Comparison of ENCODE assay signal across 13 cellular contexts in the genomic region with DNA sequence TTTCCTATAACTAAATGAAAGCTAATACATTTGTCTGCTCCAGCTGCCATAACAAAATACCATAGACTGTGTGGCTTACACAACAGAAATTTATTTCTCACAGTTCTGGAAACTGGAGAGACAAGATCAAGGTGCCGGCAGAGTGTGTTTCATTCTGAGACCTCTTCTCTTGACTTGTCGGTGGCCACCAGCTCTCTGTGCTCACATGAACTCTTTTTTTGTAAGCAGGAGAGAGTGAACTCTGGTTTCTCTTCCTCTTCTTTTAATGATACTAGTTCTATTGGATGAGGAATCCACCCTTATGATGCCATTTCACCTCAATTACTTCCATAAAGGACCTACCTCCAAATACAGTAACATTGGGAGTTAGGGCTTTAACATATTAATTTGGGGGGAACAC. TPM values are rescaled to one million over a fixed set of nuclear protein-coding genes. Genes with fewer than 3 reads are reported as not detected.
DNase-seq lines count a peak whose midpoint lies in the region; ATAC-seq, FAIRE-seq and TF ChIP-seq lines count a peak whose summit lies in the region.
"Had no signal": no experiment of that assay in that cellular context is flagged by ENCODE, and none has a peak within 500 bp of the region (broad histone marks: within the 10 kb centered on the region; RNA-seq: fewer than 3 reads in every experiment).

No MANE protein-coding gene starts in this region.

- TF ChIP-seq CTCF in OCI-LY3 (IDR thresholded peaks at IDR 0.05; ENCODE audit: low read depth, low read length) = no peak

- H3K9ac ChIP-seq in OCI-LY3 (ENCODE audit: low read length) (no peak overlapping the region), Karpas-422 (ENCODE audit: low read length) (no peak overlapping the region)

- no peak overlapping the region for H2AFZ ChIP-seq in OCI-LY3 (ENCODE audit: low read depth, low read length)
- no peak overlapping the region for H2AFZ ChIP-seq in Karpas-422 (ENCODE audit: low read length)
- H2AFZ ChIP-seq: hepatocyte had no signal

- H3K9me3 ChIP-seq in OCI-LY3 (ENCODE audit: insufficient read depth, low read length) (no peaks in the 10 kb centered on the region), Karpas-422 (ENCODE audit: low read length) (no peaks in the 10 kb centered on the region)

- H4K20me1 ChIP-seq in OCI-LY3 (ENCODE audit: insufficient read depth, low read length) (no peaks in the 10 kb centered on the region), Karpas-422 (ENCODE audit: insufficient read depth, low read depth, low read length) (no peaks in the 10 kb centered on the region)

- H3K36me3 ChIP-seq in OCI-LY3 (replicated peaks; ENCODE audit: low read depth, low read length) (no peaks in the 10 kb centered on the region), Karpas-422 (ENCODE audit: insufficient read depth, low read length) (no peaks in the 10 kb centered on the region)

- H3K9me2 ChIP-seq in Karpas-422 (replicated peaks; ENCODE audit: insufficient read depth, low read length) = no peaks in the 10 kb centered on the region

- H3K27ac ChIP-seq in OCI-LY3 (ENCODE audit: low read length) = peak overlapping the region; percentile 32; the same call in 1 of the 2 replicates
- no peak overlapping the region for H3K27ac ChIP-seq in Karpas-422 (ENCODE audit: low read length)
- H3K27ac ChIP-seq: hepatocyte had no signal

- ATAC-seq in GM21381 (IDR thresholded peaks at IDR 0.05; ENCODE audit: unreplicated experiment) (peak; percentile 66), HG03066 (IDR thresholded peaks at IDR 0.05; ENCODE audit: low read depth, unreplicated experiment) (peak; percentile 83)

- H3K4me1 ChIP-seq in OCI-LY3 (ENCODE audit: low read length) (peaks cover 23% of the 10 kb centered on the region), Karpas-422 (ENCODE audit: low read length) (peaks cover 9% of the 10 kb centered on the region)

- H3K27me3 ChIP-seq in OCI-LY3 (ENCODE audit: low read depth, low read length) (no peaks in the 10 kb centered on the region), Karpas-422 (ENCODE audit: low read length) (no peaks in the 10 kb centered on the region)
- H3K27me3 ChIP-seq: hepatocyte had no signal

- peak overlapping the region; percentile 33 for H3K4me2 ChIP-seq in OCI-LY3 (ENCODE audit: low read length)
- no peak overlapping the region for H3K4me2 ChIP-seq in Karpas-422 (ENCODE audit: low read depth, low read length, poor library complexity, severe bottlenecking)
- H3K4me2 ChIP-seq: hepatocyte had no signal

- no peaks in the 10 kb centered on the region for H3K79me2 ChIP-seq in OCI-LY3 (ENCODE audit: low read length)
- H3K79me2 ChIP-seq in Karpas-422 (ENCODE audit: low read length) = no peaks in the 10 kb centered on the region
- H3K79me2 ChIP-seq: hepatocyte had no signal

- FAIRE-seq in GM12892 (lab: Jason Lieb, UNC) = peak; percentile 62
- FAIRE-seq: G401.6 had no signal

- TF ChIP-seq POLR2A in GM12892 (IDR thresholded peaks at IDR 0.05; ENCODE audit: low read depth, low read length) = no peak

- H3K4me3 ChIP-seq in OCI-LY3 (ENCODE audit: low read length) (peak overlapping the region; percentile 13; the same call in 1 of the 2 replicates), Karpas-422 (ENCODE audit: low read length) (no peak overlapping the region)
- H3K4me3 ChIP-seq: hepatocyte had no signal

- no peak for DNase-seq in GM12892 (ENCODE audit: insufficient read length)
- no peak for DNase-seq in NCI-H2081 (lab: John Stamatoyannopoulos, UW)
- no peak for DNase-seq in Karpas-422
- no peak for DNase-seq in dedifferentiated amniotic fluid mesenchymal stem cell (ENCODE audit: extremely low spot score)
- DNase-seq in stimulated activated naive CD4-positive, alpha-beta T cell (lab: John Stamatoyannopoulos, UW) = no peak
- DNase-seq: activated CD4-positive, alpha-beta T cell treated with anti-CD3 and anti-CD28 coated beads for 4 hours; effector memory CD4-positive, alpha-beta T cell; NCI-H1436 treated with DMSO at 0.1 percent for 48 hours had no signal

RNA-seq across cellular contexts. Expression of a gene that starts 11.7 kb away (rescaled TPM):
- polyA plus RNA-seq in GM12892 (2012; ENCODE audit: missing spikeins) = 7.1 TPM
- total RNA-seq in Karpas-422 (2014; rRNA removed; shearing (Covaris generic); ENCODE audit: low replicate concordance) = 1.0 and 1.7 TPM in 2 replicates
